ENCODE assay signal across 9 cellular contexts in genomic region chr2:135164431-135164830, GRCh38.
DNase-seq lines count a peak whose midpoint lies in the region; TF ChIP-seq lines count a peak whose summit lies in the region.
"Had no signal": no experiment of that assay in that cellular context is flagged by ENCODE, and none has a peak within 500 bp of the region (broad histone marks: within the 10 kb centered on the region; RNA-seq: fewer than 3 reads in every experiment).

No MANE protein-coding gene starts in this region.

- intact Hi-C loops in stomach (cut with DNase I; ENCODE audit: low total_unique reads): loop anchor here (5.0 kb wide), 1 partner anchor 598 kb away; no protein-coding TSS in a partner anchor

- DNase-seq in AG04449 (ENCODE audit: low read depth, low spot score) (peak; percentile 70), HK-2 (ENCODE audit: unreplicated experiment) (peak; percentile 25), SW 1271 (lab: John Stamatoyannopoulos, UW) (peak; percentile 17 to 60), fibroblast of villous mesenchyme (ENCODE audit: low read depth) (peak; percentile 38), stomach (no peak), G401 (ENCODE audit: low spot score) (no peak), T-helper 9 cell (no peak)
- DNase-seq in activated CD4-positive, CD25-positive, alpha-beta regulatory T cell (lab: John Stamatoyannopoulos, UW): no peak
- DNase-seq: dorsolateral prefrontal cortex had no signal

- peaks cover 33 to 90% (median 82%) of the 10 kb centered on the region in 4 donors for H3K36me3 ChIP-seq in stomach

- H3K27ac ChIP-seq in stomach: no peak overlapping the region

- POLR2A ChIA-PET in AG04449 (lab: Yijun Ruan, JAX): interaction anchor here (0.9 kb wide), 1 partner anchor 9 kb away, joined by 3 read pairs; no protein-coding TSS in a partner anchor

- 65 to 89% (median 76%) methylated on average over 3 of the region's 3 CpGs for WGBS in stomach, 5 donors

- no peak for TF ChIP-seq POLR2A in stomach (IDR thresholded peaks at IDR 0.05)

- no peak for TF ChIP-seq EP300 in stomach (IDR thresholded peaks at IDR 0.05)

- no peaks in the 10 kb centered on the region for H3K9me3 ChIP-seq in stomach

- in situ Hi-C loops in G401 (cut with HindIII; ENCODE audit: low sequenced_read_pairs): no loop called here

- H3K4me3 ChIP-seq in AG04449 (ENCODE audit: low read depth, low read length) (no peak overlapping the region), fibroblast of villous mesenchyme (ENCODE audit: low read depth, low read length) (no peak overlapping the region), stomach (no peak overlapping the region)
- H3K4me3 ChIP-seq: dorsolateral prefrontal cortex had no signal

- TF ChIP-seq CTCF in AG04449 (IDR thresholded peaks at IDR 0.05; ENCODE audit: insufficient read depth, low read length, missing control alignments): no peak
- TF ChIP-seq CTCF in fibroblast of villous mesenchyme (IDR thresholded peaks at IDR 0.05; ENCODE audit: insufficient read depth, low read depth, low read length): no peak
- TF ChIP-seq CTCF in stomach (IDR thresholded peaks at IDR 0.05): no peak

- no peaks in the 10 kb centered on the region for H3K27me3 ChIP-seq in stomach
- H3K27me3 ChIP-seq: dorsolateral prefrontal cortex had no signal

- H3K4me1 ChIP-seq in stomach: peaks cover 0 to 13% (median 0%) of the 10 kb centered on the region in 4 donors

- CTCF ChIA-PET in AG04449 (lab: Yijun Ruan, JAX): interaction anchor here (1.1 to 2.1 kb wide), 4 partner anchors 10 to 160 kb away, joined by 3 to 9 read pairs (median 4); no protein-coding TSS in a partner anchor

Comparison
In these comparisons a context has a peak if more than half of its experiments do, and no peak if none do; other contexts are left out.
1. DNase-seq: peak in AG04449 (single experiment), HK-2 (single experiment), SW 1271 (2 of 2) and fibroblast of villous mesenchyme (single experiment); none in stomach (single experiment), activated CD4-positive, CD25-positive, alpha-beta regulatory T cell (0 of 4), G401 (single experiment) and T-helper 9 cell (single experiment).